In the genomic region with DNA sequence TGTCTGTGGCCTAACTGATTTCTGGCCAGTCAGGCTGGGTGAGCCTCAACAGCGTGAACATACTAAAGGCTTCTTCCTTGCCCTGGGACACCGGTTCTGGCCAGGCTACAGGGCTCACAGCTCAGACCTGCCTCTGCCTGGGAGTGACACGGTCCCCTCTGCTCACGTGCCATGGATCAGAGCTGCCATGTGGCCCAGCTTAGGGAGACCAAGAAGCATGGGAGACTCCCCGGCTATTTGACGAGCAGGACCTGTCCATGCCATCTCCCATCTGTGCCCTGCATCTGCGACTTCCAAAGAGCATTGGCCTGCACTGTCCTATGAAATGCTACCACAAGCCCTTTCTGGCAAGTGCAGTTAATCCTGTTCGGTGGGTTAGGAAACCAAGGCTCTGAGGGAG, we compare ENCODE assay signal across 18 cellular contexts. TPM values are rescaled to one million over a fixed set of nuclear protein-coding genes. Genes with fewer than 3 reads are reported as not detected.
DNase-seq lines count a peak whose midpoint lies in the region; ATAC-seq and TF ChIP-seq lines count a peak whose summit lies in the region.
"Had no signal": no experiment of that assay in that cellular context is flagged by ENCODE, and none has a peak within 500 bp of the region (broad histone marks: within the 10 kb centered on the region; RNA-seq: fewer than 3 reads in every experiment).

No MANE protein-coding gene starts in this region.

- TF ChIP-seq POLR2A in breast epithelium (IDR thresholded peaks at IDR 0.05): no peak

- intact Hi-C loops in CD4-positive, alpha-beta T cell (cut with DNase I, micrococcal nuclease): loop anchor here in 1 of 2 experiments (2.0 kb wide), 1 partner anchor 16 kb away; no protein-coding TSS in a partner anchor
- intact Hi-C loops in posterior vena cava (cut with DNase I): no loop called here
- intact Hi-C loops in breast epithelium (cut with DNase I; ENCODE audit: low total_unique reads): no loop called here

- no peak for TF ChIP-seq CTCF in CD4-positive, alpha-beta T cell (IDR thresholded peaks at IDR 0.05)
- TF ChIP-seq CTCF in breast epithelium (IDR thresholded peaks at IDR 0.05): no peak

- H3K4me1 Mint-ChIP-seq in CD4-positive, alpha-beta T cell (ENCODE audit: low read depth): peaks cover 94% of the 10 kb centered on the region
- H3K4me1 Mint-ChIP-seq in immature natural killer cell: peaks cover 97 to 98% of the 10 kb centered on the region in 2 donors

- H3K4me1 ChIP-seq in breast epithelium: no peaks in the 10 kb centered on the region

- no peak for ATAC-seq in CD4-positive, alpha-beta T cell (ENCODE audit: poor library complexity)

- H3K4me3 ChIP-seq in breast epithelium: no peak overlapping the region
- H3K4me3 ChIP-seq: PC-9 had no signal

- POLR2A ChIA-PET in CD4-positive, alpha-beta T cell (lab: Charles Lee): interaction anchor here (1.0 kb wide), 1 partner anchor 12 kb away, joined by 3 read pairs; no protein-coding TSS in a partner anchor

- H3K9me3 Mint-ChIP-seq in CD4-positive, alpha-beta T cell: no peaks in the 10 kb centered on the region
- peaks cover 0 to 2% (median 0%) of the 10 kb centered on the region in 6 donors for H3K9me3 Mint-ChIP-seq in immature natural killer cell

- peaks cover 46% of the 10 kb centered on the region for H3K36me3 Mint-ChIP-seq in CD4-positive, alpha-beta T cell (ENCODE audit: low read depth)
- peaks cover 5 to 10% (median 7%) of the 10 kb centered on the region in 3 donors for H3K36me3 Mint-ChIP-seq in immature natural killer cell

- CTCF ChIA-PET in CD4-positive, alpha-beta T cell (lab: Charles Lee): no interaction called here

- H3K27ac Mint-ChIP-seq in CD4-positive, alpha-beta T cell: peak overlapping the region; percentile 83
- peak overlapping the region; percentile 67 to 95 (median 86) for H3K27ac Mint-ChIP-seq in immature natural killer cell
- H3K27ac Mint-ChIP-seq: HFFc6 had no signal

- no peaks in the 10 kb centered on the region for H3K27me3 Mint-ChIP-seq in CD4-positive, alpha-beta T cell
- H3K27me3 Mint-ChIP-seq in immature natural killer cell (ENCODE audit: low read depth in 3 of 3): peaks cover 4 to 16% (median 15%) of the 10 kb centered on the region in 3 donors

- H3K36me3 ChIP-seq in breast epithelium: no peaks in the 10 kb centered on the region

- no peak for DNase-seq in CD4-positive, alpha-beta T cell
- DNase-seq in D341Med (ENCODE audit: low spot score): peak; percentile 23
- DNase-seq in immature natural killer cell: no peak
- DNase-seq in posterior vena cava (ENCODE audit: low spot score): peak; percentile 61
- DNase-seq in NCI-H226: no peak
- no peak for DNase-seq in breast epithelium (ENCODE audit: low spot score in 2 of 2)
- no peak for DNase-seq in iPS-NIHi7 (ENCODE audit: extremely low spot score)
- DNase-seq: ACHN, DMS53, HFFc6, KG1, NCI-H1048, NCI-H146, NCI-H2081, NCI-H510A, NCI-H82, PC-9 had no signal

- no peak overlapping the region for H3K27ac ChIP-seq in CD4-positive, alpha-beta T cell (ENCODE audit: low read depth, low read length)
- H3K27ac ChIP-seq in breast epithelium: no peak overlapping the region
- H3K27ac ChIP-seq: PC-9 had no signal

- H3K9me3 ChIP-seq in CD4-positive, alpha-beta T cell (ENCODE audit: control insufficient read depth, low read length): no peaks in the 10 kb centered on the region
- H3K9me3 ChIP-seq in breast epithelium: peaks cover 0 to 15% of the 10 kb centered on the region in 2 donors

- H3K4me3 Mint-ChIP-seq in CD4-positive, alpha-beta T cell: peak overlapping the region; percentile 48
- peak overlapping the region; percentile 49 to 77 (median 71) for H3K4me3 Mint-ChIP-seq in immature natural killer cell
- H3K4me3 Mint-ChIP-seq: HFFc6 had no signal

- H3K27me3 ChIP-seq in CD4-positive, alpha-beta T cell (ENCODE audit: control insufficient read depth, insufficient read depth, low read length): no peaks in the 10 kb centered on the region
- H3K27me3 ChIP-seq in breast epithelium: no peaks in the 10 kb centered on the region

RNA-seq across cellular contexts. Expression of a gene that starts 57.4 kb away (rescaled TPM):
- 100 to 1,000 TPM; 123 to 126 TPM for total RNA-seq in CD4-positive, alpha-beta T cell
- 10 to 100 TPM; 24.4 to 68.7 (median 25.4) TPM for polyA plus RNA-seq in immature natural killer cell
- total RNA-seq in posterior vena cava: 1 to 10 TPM; 2.7 to 4.0 TPM
- 1 to 10 TPM in 2 of 3 donors, under 1 TPM in 1; 0.64 to 6.9 (median 5.0) TPM for total RNA-seq in breast epithelium
- total RNA-seq: MCF 10A, PC-9 had no signal

Comparison
In these comparisons a context has a peak if more than half of its experiments do, and no peak if none do; other contexts are left out.
1. DNase-seq: peak in D341Med (single experiment) and posterior vena cava (single experiment); none in CD4-positive, alpha-beta T cell (0 of 10), immature natural killer cell (0 of 3), NCI-H226 (single experiment), breast epithelium (0 of 2) and iPS-NIHi7 (single experiment).
2. RNA of a gene that starts 57.4 kb away (total RNA-seq): 123 to 126 TPM in CD4-positive, alpha-beta T cell; 0.64 to 6.9 TPM in breast epithelium and 2.7 to 4.0 TPM in posterior vena cava; every median in the first group is over 10 times any median in the second.